In genomic region chr2:129702773-129703172, GRCh38 we compare ENCODE assay signal across 22 cellular contexts.
"Had no signal": no experiment of that assay in that cellular context is flagged by ENCODE, and none has a peak within 500 bp of the region (broad histone marks: within the 10 kb centered on the region; RNA-seq: fewer than 3 reads in every experiment).

No MANE protein-coding gene starts in this region.

- H3K27me3 ChIP-seq: neural progenitor cell, ovary, right atrium auricular region, right lobe of liver, tibial nerve, uterus had no signal

- H3K9me3 ChIP-seq: left ventricle myocardium inferior, ovary, right atrium auricular region, right lobe of liver, tibial nerve, uterus had no signal

- H2AFZ ChIP-seq: neural progenitor cell had no signal

- H3K4me1 ChIP-seq: left ventricle myocardium inferior, neural progenitor cell, right atrium auricular region, right lobe of liver, tibial nerve, uterus had no signal

- H3K4me2 ChIP-seq: neural progenitor cell, smooth muscle cell had no signal

- DNase-seq: islet precursor cell; left ventricle myocardium inferior; mesendoderm; naive B cell; natural killer cell; nephron progenitor cell; ovary; right lobe of liver; stimulated activated CD4-positive, alpha-beta T cell treated with anti-CD3 and anti-CD28 coated beads, Interleukin-1b, Interleukin-23, amount 100 ng/mL, for 48 hours; stimulated activated CD4-positive, alpha-beta T cell treated with anti-CD3 and anti-CD28 coated beads, Interleukin-2, amount 100 ng/mL, for 48 hours; stimulated activated CD4-positive, alpha-beta T cell treated with anti-CD3 and anti-CD28 coated beads, Interleukin-4, amount 100 ng/mL, for 4 hours; stimulated activated CD8-positive, alpha-beta memory T cell treated with anti-CD3 and anti-CD28 coated beads, Interleukin-4, amount 100 ng/mL, for 48 hours; stimulated activated naive CD4-positive, alpha-beta T cell treated with Interleukin-2 at 50 U/mL for 16 hours; stimulated activated naive CD8-positive, alpha-beta T cell treated with anti-CD3 and anti-CD28 coated beads, Interleukin-15, amount 100 ng/mL, for 72 hours; substantia nigra; uterus had no signal

- H3K9ac ChIP-seq: neural progenitor cell had no signal

- H3K36me3 ChIP-seq: left ventricle myocardium inferior, neural progenitor cell, ovary, right atrium auricular region, right lobe of liver, tibial nerve, uterus had no signal

- H3K27ac ChIP-seq: left ventricle myocardium inferior, neural progenitor cell, ovary, right atrium auricular region, right lobe of liver, tibial nerve, uterus had no signal

- H3K4me3 ChIP-seq: left ventricle myocardium inferior, lung, neural progenitor cell, ovary, right atrium auricular region, right lobe of liver, smooth muscle cell, tibial nerve, uterus had no signal

- ATAC-seq: natural killer cell; right lobe of liver; stimulated activated memory B cell treated with anti-CD40 and anti-IgM and Interleukin-4, amounts not matched to agents 10 μg/mL and 1 μg/mL and 100 μg/mL, for 72 hours; stimulated activated naive CD8-positive, alpha-beta T cell treated with anti-CD3 and anti-CD28 coated beads, Interleukin-15, amount 100 ng/mL, for 72 hours had no signal
